Comparison of ENCODE assay signal across 27 cellular contexts in the genomic region with DNA sequence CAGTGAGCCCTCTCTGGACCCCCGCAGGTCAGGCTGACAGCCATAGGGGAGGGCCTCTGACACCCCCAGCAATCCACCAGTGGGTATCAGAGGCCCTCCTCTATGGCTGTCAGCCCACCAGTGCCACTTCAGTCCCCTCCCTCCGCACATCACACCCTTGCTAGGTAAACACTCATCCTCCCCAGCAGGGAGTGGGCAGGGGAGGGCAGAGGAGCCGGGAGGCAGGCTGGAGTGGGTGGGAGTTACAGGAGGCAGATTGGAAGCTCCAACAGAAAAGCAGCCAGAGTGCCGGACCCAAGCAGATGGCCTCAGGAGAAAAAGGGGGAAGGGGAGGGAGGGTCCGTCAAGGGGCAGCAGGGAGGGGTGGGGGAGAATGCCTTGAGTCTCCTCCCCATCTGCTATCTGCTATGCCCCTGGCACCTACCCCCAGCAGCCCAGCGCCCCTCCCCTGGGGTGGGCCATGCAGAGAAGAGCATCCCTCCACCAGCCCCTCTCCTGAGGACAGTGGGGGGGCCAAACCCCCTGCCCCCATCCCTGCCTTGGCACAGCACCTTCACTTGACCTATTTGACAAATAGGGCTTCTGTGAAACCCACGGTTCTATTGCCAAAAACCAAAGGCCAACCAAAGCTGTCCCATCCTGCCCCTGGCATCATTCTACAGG. TPM values are rescaled to one million over a fixed set of nuclear protein-coding genes. Genes with fewer than 3 reads are reported as not detected.
DNase-seq lines count a peak whose midpoint lies in the region; ATAC-seq and TF ChIP-seq lines count a peak whose summit lies in the region.
"Had no signal": no experiment of that assay in that cellular context is flagged by ENCODE, and none has a peak within 500 bp of the region (broad histone marks: within the 10 kb centered on the region; RNA-seq: fewer than 3 reads in every experiment).

No MANE protein-coding gene starts in this region.

- H3K27ac ChIP-seq in vagina = no peak overlapping the region
- H3K27ac ChIP-seq: 22Rv1, cardiac muscle cell, heart right ventricle, KMS-11, prostate gland, suprapubic skin had no signal

- H3K4me1 Mint-ChIP-seq in stimulated activated naive CD8-positive, alpha-beta T cell treated with anti-CD3 and anti-CD28 coated beads, Interleukin-15, amount 100 ng/mL, for 72 hours = peaks cover 15% of the 10 kb centered on the region

- peak; percentile 19 for ATAC-seq in stimulated activated naive CD8-positive, alpha-beta T cell treated with anti-CD3 and anti-CD28 coated beads, Interleukin-15, amount 100 ng/mL, for 72 hours
- no peak for ATAC-seq in stimulated activated naive CD8-positive, alpha-beta T cell treated with anti-CD3 and anti-CD28 coated beads, Interleukin-15, Interleukin-2, amounts not matched to agents 100 U/mL and 50 U/mL, for 24 hours
- ATAC-seq: activated T-cell treated with anti-CD3 and anti-CD28 coated beads, Interleukin-2, amount 50 U/mL, for 4 hours; heart right ventricle; left ventricle myocardium superior; T-cell had no signal

- H3K27me3 Mint-ChIP-seq in stimulated activated naive CD8-positive, alpha-beta T cell treated with anti-CD3 and anti-CD28 coated beads, Interleukin-15, amount 100 ng/mL, for 72 hours = peaks cover 69% of the 10 kb centered on the region

- intact Hi-C loops in vagina (cut with DNase I) = no loop called here

- no peaks in the 10 kb centered on the region for H3K36me3 ChIP-seq in vagina
- H3K36me3 ChIP-seq: cardiac muscle cell, heart right ventricle, prostate gland, suprapubic skin had no signal

- no peak overlapping the region for H3K4me3 Mint-ChIP-seq in stimulated activated naive CD8-positive, alpha-beta T cell treated with anti-CD3 and anti-CD28 coated beads, Interleukin-15, amount 100 ng/mL, for 72 hours
- H3K4me3 Mint-ChIP-seq: activated naive CD4-positive, alpha-beta T cell treated with anti-CD3 and anti-CD28 coated beads, Interleukin-2, amount 10 ng/mL, durations not matched to agents 7 days and 5 days; activated T-cell treated with anti-CD3 and anti-CD28 coated beads, Interleukin-2, amount 50 U/mL, for 4 hours; nephron progenitor cell had no signal

- DNase-seq in NCI-H1092 treated with DMSO at 0.1 percent for 48 hours (lab: John Stamatoyannopoulos, UW) (peak; percentile 40), NCI-H1092 (lab: John Stamatoyannopoulos, UW) (no peak), germinal center (ENCODE audit: low spot score) (peak; percentile 1), hepatic stellate cell (ENCODE audit: low spot score) (no peak), KG1 (lab: John Stamatoyannopoulos, UW) (no peak), vagina (ENCODE audit: extremely low spot score in 2 of 2) (no peak)
- DNase-seq in stimulated activated naive CD8-positive, alpha-beta T cell treated with anti-CD3 and anti-CD28 coated beads, Interleukin-15, amount 100 ng/mL, for 72 hours = no peak
- no peak for DNase-seq in stimulated activated naive CD8-positive, alpha-beta T cell treated with anti-CD3 and anti-CD28 coated beads, Interleukin-15, Interleukin-2, amounts not matched to agents 100 U/mL and 50 U/mL, for 24 hours
- DNase-seq: activated CD4-positive, CD25-positive, alpha-beta regulatory T cell treated with anti-CD3 and anti-CD28 coated beads, Interleukin-2, amount 50 U/mL, for 72 hours; activated naive CD4-positive, alpha-beta T cell treated with anti-CD3 and anti-CD28 coated beads, Interleukin-2, amount 10 ng/mL, durations not matched to agents 7 days and 5 days; activated T-cell treated with anti-CD3 and anti-CD28 coated beads, Interleukin-2, amount 50 U/mL, for 4 hours; amygdala; CD4-positive, alpha-beta memory T cell; DMS153; heart right ventricle; left ventricle myocardium superior; midbrain; NCI-H2029; NCI-H510A; nephron progenitor cell had no signal

- no peak overlapping the region for H3K27ac Mint-ChIP-seq in stimulated activated naive CD8-positive, alpha-beta T cell treated with anti-CD3 and anti-CD28 coated beads, Interleukin-15, amount 100 ng/mL, for 72 hours
- H3K27ac Mint-ChIP-seq: activated naive CD4-positive, alpha-beta T cell treated with anti-CD3 and anti-CD28 coated beads, Interleukin-2, amount 10 ng/mL, durations not matched to agents 7 days and 5 days; nephron progenitor cell; T-cell had no signal

- no peak for TF ChIP-seq POLR2A in vagina (IDR thresholded peaks at IDR 0.05)

- no peaks in the 10 kb centered on the region for H3K9me3 Mint-ChIP-seq in stimulated activated naive CD8-positive, alpha-beta T cell treated with anti-CD3 and anti-CD28 coated beads, Interleukin-15, amount 100 ng/mL, for 72 hours
- H3K9me3 Mint-ChIP-seq: activated naive CD4-positive, alpha-beta T cell treated with anti-CD3 and anti-CD28 coated beads, Interleukin-2, amount 10 ng/mL, durations not matched to agents 7 days and 5 days; activated T-cell treated with anti-CD3 and anti-CD28 coated beads, Interleukin-2, amount 50 U/mL, for 4 hours; CD4-positive, alpha-beta memory T cell; T-cell had no signal

- H3K4me1 ChIP-seq in vagina = peaks cover 5% of the 10 kb centered on the region
- H3K4me1 ChIP-seq: prostate gland had no signal

- no peak overlapping the region for H3K4me3 ChIP-seq in vagina
- H3K4me3 ChIP-seq: cardiac muscle cell, heart right ventricle, prostate gland, suprapubic skin had no signal

- no peak for TF ChIP-seq CTCF in vagina (IDR thresholded peaks at IDR 0.05)

- H3K27me3 ChIP-seq in vagina = peaks cover 15% of the 10 kb centered on the region

- no peaks in the 10 kb centered on the region for H3K9me3 ChIP-seq in vagina
- H3K9me3 ChIP-seq: heart right ventricle, prostate gland, suprapubic skin had no signal

RNA-seq across cellular contexts. Expression of a gene that starts 2.4 kb away (rescaled TPM):
- total RNA-seq in vagina = 14.5 TPM
- total RNA-seq: HT1080 had no signal

Comparison
In these comparisons a context has a peak if more than half of its experiments do, and no peak if none do; other contexts are left out.
1. DNase-seq: peak in NCI-H1092 treated with DMSO at 0.1 percent for 48 hours (single experiment) and germinal center (single experiment); none in NCI-H1092 (single experiment), stimulated activated naive CD8-positive, alpha-beta T cell treated with anti-CD3 and anti-CD28 coated beads, Interleukin-15, amount 100 ng/mL, for 72 hours (0 of 2), stimulated activated naive CD8-positive, alpha-beta T cell treated with anti-CD3 and anti-CD28 coated beads, Interleukin-15, Interleukin-2, amounts not matched to agents 100 U/mL and 50 U/mL, for 24 hours (single experiment), hepatic stellate cell (single experiment), KG1 (single experiment) and vagina (0 of 2).